ENCODE assay signal across 8 cellular contexts in the genomic region with DNA sequence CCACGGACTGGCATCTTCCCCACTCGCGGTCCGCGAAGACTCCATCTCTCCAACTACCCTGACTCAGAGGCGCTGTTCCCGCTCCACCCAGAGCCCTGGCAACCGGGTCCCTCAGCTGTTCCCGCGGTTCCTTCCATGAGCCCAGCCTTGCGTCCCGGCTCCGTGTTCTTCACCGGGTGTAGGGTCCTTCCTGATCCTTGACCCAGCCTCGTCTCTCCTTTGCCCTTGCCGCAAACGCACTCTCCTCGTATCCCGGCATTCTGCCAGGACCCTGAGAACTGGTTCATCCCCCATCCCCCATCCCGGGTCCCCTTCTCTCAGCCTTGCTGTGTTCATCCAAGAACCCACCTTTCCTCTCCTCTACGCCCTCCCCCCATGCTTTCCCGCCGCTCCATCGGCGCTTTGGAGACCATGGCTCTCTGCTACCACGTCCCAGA. TPM values are rescaled to one million over a fixed set of nuclear protein-coding genes. Genes with fewer than 3 reads are reported as not detected.
DNase-seq lines count a peak whose midpoint lies in the region; ATAC-seq, FAIRE-seq and TF ChIP-seq lines count a peak whose summit lies in the region.

No MANE protein-coding gene starts in this region.

- H3K27ac Mint-ChIP-seq in activated B cell treated with CpG ODN at 0.5 μM for 24 hours: no peak overlapping the region

- H3K79me2 ChIP-seq in hepatocyte: no peaks in the 10 kb centered on the region

- no peak for FAIRE-seq in GM12892 (lab: Jason Lieb, UNC)

- WGBS in hepatocyte (ENCODE audit: low lambda C conversion rate, missing lambda C conversion rate): 3% methylated on average over 26 of the region's 26 CpGs

- H3K9me3 Mint-ChIP-seq in activated B cell treated with CpG ODN at 0.5 μM for 24 hours: no peaks in the 10 kb centered on the region

- TF ChIP-seq POLR2A in vagina (IDR thresholded peaks at IDR 0.05) (no peak), GM12892 (IDR thresholded peaks at IDR 0.05; ENCODE audit: low read depth, low read length) (no peak)

- H3K4me1 Mint-ChIP-seq in activated B cell treated with CpG ODN at 0.5 μM for 24 hours: peaks cover 81% of the 10 kb centered on the region

- TF ChIP-seq CTCF in activated B cell treated with CpG ODN at 0.5 μM for 24 hours (IDR thresholded peaks at IDR 0.05): no peak
- no peak for TF ChIP-seq CTCF in hepatocyte (IDR thresholded peaks at IDR 0.05; ENCODE audit: poor library complexity)
- no peak for TF ChIP-seq CTCF in vagina (IDR thresholded peaks at IDR 0.05)

- H2AFZ ChIP-seq in hepatocyte: no peak overlapping the region

- H3K36me3 Mint-ChIP-seq in activated B cell treated with CpG ODN at 0.5 μM for 24 hours (ENCODE audit: low read depth): peaks cover 11% of the 10 kb centered on the region

- DNase-seq in stimulated activated CD4-positive, alpha-beta T cell treated with anti-CD3 and anti-CD28 coated beads, Interleukin-15, amount 100 ng/mL, for 24 hours: peak; percentile 29
- DNase-seq in stimulated activated CD4-positive, alpha-beta T cell treated with anti-CD3 and anti-CD28 coated beads, Interleukin-12 subunit alpha, Interleukin-12 subunit beta, amount 100 ng/mL, for 4 hours: no peak
- no peak for DNase-seq in activated B cell treated with CpG ODN at 0.5 μM for 24 hours
- DNase-seq in hepatocyte (ENCODE audit: low spot score): no peak
- peak in 1 of 2 donors; percentile 92 for DNase-seq in vagina (ENCODE audit: extremely low spot score in 2 of 2)
- no peak for DNase-seq in GM12892 (ENCODE audit: insufficient read length)
- DNase-seq in SHP77 treated with DMSO at 0.1 percent for 48 hours (lab: John Stamatoyannopoulos, UW): no peak
- DNase-seq in HPDE6-E6E7 (ENCODE audit: extremely low spot score): no peak

- no peaks in the 10 kb centered on the region for H3K9me2 ChIP-seq in hepatocyte (replicated peaks; ENCODE audit: insufficient read depth)

- peaks cover 39% of the 10 kb centered on the region for H3K27me3 Mint-ChIP-seq in activated B cell treated with CpG ODN at 0.5 μM for 24 hours

- CTCF ChIA-PET in activated B cell treated with CpG ODN at 0.5 μM for 24 hours (lab: Charles Lee): interaction anchor here (0.9 to 1.8 kb wide), 3 partner anchors 10 to 98 kb away, joined by 3 to 10 read pairs (median 3); a partner anchor contains a TSS

- H3K4me3 ChIP-seq in hepatocyte: no peak overlapping the region
- peak overlapping the region; percentile 37 to 56 for H3K4me3 ChIP-seq in vagina

- intact Hi-C loops in activated B cell treated with CpG ODN at 0.5 μM for 24 hours (cut with micrococcal nuclease): no loop called here
- intact Hi-C loops in vagina (cut with DNase I): no loop called here

- POLR2A ChIA-PET in activated B cell treated with CpG ODN at 0.5 μM for 24 hours (lab: Charles Lee): interaction anchor here (1.0 to 6.5 kb wide), 5 partner anchors 19 to 127 kb away, joined by 3 to 128 read pairs (median 3); a partner anchor contains a TSS

- H3K27me3 ChIP-seq in hepatocyte (peaks cover 87% of the 10 kb centered on the region), vagina (peaks cover 24% of the 10 kb centered on the region)

- no peaks in the 10 kb centered on the region for H3K36me3 ChIP-seq in hepatocyte (replicated peaks; ENCODE audit: insufficient read depth, low read depth)
- H3K36me3 ChIP-seq in vagina: peaks cover 0 to 2% of the 10 kb centered on the region in 2 donors

- H3K4me3 Mint-ChIP-seq in activated B cell treated with CpG ODN at 0.5 μM for 24 hours: peak overlapping the region; percentile 73

- no peaks in the 10 kb centered on the region for H3K9me3 ChIP-seq in hepatocyte (ENCODE audit: low read depth)
- no peaks in the 10 kb centered on the region for H3K9me3 ChIP-seq in vagina

- no peak for ATAC-seq in activated B cell treated with CpG ODN at 0.5 μM for 24 hours (ENCODE audit: low read depth)

- H3K4me1 ChIP-seq in hepatocyte (ENCODE audit: insufficient read depth): peaks cover 40% of the 10 kb centered on the region
- H3K4me1 ChIP-seq in vagina: peaks cover 86% of the 10 kb centered on the region

- H3K4me2 ChIP-seq in hepatocyte: peak overlapping the region; percentile 80

- H4K20me1 ChIP-seq in hepatocyte (ENCODE audit: insufficient read depth, poor library complexity, severe bottlenecking): no peaks in the 10 kb centered on the region

- H3K27ac ChIP-seq in hepatocyte (no peak overlapping the region), vagina (no peak overlapping the region)

RNA-seq across cellular contexts. Expression of a gene that starts 0.7 kb away (rescaled TPM):
- total RNA-seq in activated B cell treated with CpG ODN at 0.5 μM for 24 hours: 0.76 and 1.2 TPM in 2 replicates
- 0.23 and 0.92 TPM in 2 replicates for total RNA-seq in hepatocyte
- 0.57 and 3.3 TPM in 2 replicates for polyA plus RNA-seq in hepatocyte
- total RNA-seq in vagina: 2.0 TPM
- polyA plus RNA-seq in GM12892 (2012; ENCODE audit: missing spikeins): 3.2 TPM

RNA-seq across cellular contexts. Expression of a gene that starts 3.7 kb away (rescaled TPM):
- total RNA-seq in activated B cell treated with CpG ODN at 0.5 μM for 24 hours: 0.71 and 0.95 TPM in 2 replicates
- 4.5 and 7.9 TPM in 2 replicates for total RNA-seq in hepatocyte
- 1.6 and 5.6 TPM in 2 replicates for polyA plus RNA-seq in hepatocyte
- not detected for total RNA-seq in vagina
- polyA plus RNA-seq in GM12892 (2012; ENCODE audit: missing spikeins): 0.78 TPM

RNA-seq across cellular contexts. Expression of a gene that starts 19.2 kb away (rescaled TPM):
- total RNA-seq in activated B cell treated with CpG ODN at 0.5 μM for 24 hours: 4.5 and 5.1 TPM in 2 replicates
- 2.6 and 5.8 TPM in 2 replicates for total RNA-seq in hepatocyte
- 10.3 TPM in 2 replicates for polyA plus RNA-seq in hepatocyte
- 5.2 TPM for total RNA-seq in vagina
- polyA plus RNA-seq in GM12892 (2012; ENCODE audit: missing spikeins): 2.0 TPM

RNA-seq across cellular contexts. Expression of a gene that starts 19.5 kb away (rescaled TPM):
- total RNA-seq in activated B cell treated with CpG ODN at 0.5 μM for 24 hours (32.6 and 37.4 TPM in 2 replicates), hepatocyte (19.9 and 25.6 TPM in 2 replicates), vagina (22.3 TPM)
- 19.6 and 25.2 TPM in 2 replicates for polyA plus RNA-seq in hepatocyte
- 48.8 TPM for polyA plus RNA-seq in GM12892 (2012; ENCODE audit: missing spikeins)

RNA-seq across cellular contexts. Expression of a gene that starts 25.4 kb away (rescaled TPM):
- total RNA-seq in activated B cell treated with CpG ODN at 0.5 μM for 24 hours (12.8 and 15.0 TPM in 2 replicates), hepatocyte (16.9 and 24.9 TPM in 2 replicates), vagina (25.0 TPM)
- polyA plus RNA-seq in hepatocyte: 45.1 and 49.3 TPM in 2 replicates
- polyA plus RNA-seq in GM12892 (2012; ENCODE audit: missing spikeins): 10.4 TPM
